1 cellular context compared by ENCODE assay signal in the genomic region with DNA sequence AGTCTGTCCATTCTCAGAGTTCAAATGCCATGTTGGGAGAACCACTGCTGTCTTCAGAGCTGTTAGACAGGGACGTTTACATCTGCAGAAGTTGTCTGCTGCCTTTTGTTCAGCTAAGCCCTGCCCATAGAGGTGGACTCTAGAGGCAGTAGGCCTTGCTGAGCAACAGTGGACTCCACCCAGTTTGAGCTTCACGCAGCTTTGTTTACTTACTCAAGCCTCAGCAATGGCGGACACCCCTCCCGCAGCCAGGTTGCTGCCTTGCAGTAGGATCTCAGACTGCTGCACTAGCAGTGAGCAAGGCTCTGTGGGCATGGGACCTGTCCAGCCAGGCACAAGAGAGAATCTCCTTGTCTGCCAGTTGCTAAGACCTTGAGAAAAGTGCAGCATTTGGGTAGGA. TPM values are rescaled to one million over a fixed set of nuclear protein-coding genes. Genes with fewer than 3 reads are reported as not detected.
"Had no signal": no experiment of that assay in that cellular context is flagged by ENCODE, and none has a peak within 500 bp of the region (broad histone marks: within the 10 kb centered on the region; RNA-seq: fewer than 3 reads in every experiment).

No MANE protein-coding gene starts in this region.

RNA-seq across cellular contexts. Expression of gene ZNF697, which starts 48.8 kb away (rescaled TPM):
- polyA plus RNA-seq: naive thymus-derived CD8-positive, alpha-beta T cell had no signal
